ENCODE assay signal across 8 cellular contexts in the genomic region with DNA sequence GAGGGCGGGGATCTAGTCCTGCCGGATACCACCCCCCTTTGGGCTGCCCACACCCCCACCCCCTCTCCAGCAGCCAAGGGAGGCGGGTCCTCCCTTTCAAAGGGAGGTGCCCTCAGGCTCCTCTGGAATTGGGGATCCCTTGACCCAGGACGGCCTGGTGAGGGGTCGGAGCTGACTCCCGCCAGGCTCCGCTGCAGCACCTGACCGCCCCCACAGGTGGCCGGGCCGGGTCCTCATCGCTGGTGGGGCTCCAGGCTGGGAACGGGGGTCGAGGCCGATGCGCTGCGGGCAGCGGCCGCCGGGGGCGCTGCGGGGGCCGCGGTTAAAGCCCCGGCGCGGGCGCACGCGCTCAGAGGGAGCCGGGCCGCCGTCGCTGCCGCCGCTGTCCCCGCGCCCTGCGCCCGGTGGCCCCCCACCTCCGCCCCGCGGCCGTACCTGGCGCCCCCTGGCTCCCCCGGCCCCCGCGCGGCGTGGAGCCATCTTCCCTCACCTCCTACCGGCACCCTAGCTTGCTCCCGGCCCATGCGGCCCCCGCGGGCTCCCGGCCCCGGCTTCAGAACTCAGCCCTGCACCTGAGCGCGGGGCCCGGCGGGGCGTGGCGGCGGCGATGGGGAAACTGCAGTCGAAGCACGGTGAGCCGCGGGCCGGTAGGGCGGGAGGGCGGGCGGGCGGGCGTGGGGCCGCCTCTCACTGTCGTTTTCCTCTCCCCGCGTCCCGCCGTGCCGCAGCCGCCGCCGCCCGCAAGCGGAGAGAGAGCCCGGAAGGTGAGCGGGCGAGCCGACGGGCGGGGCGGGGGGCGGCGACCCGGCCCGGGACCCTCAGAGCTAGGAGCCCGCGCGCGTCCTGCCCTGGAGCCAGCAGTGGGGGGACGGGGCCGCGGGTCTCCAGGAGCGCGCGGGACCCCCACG. TPM values are rescaled to one million over a fixed set of nuclear protein-coding genes. Genes with fewer than 3 reads are reported as not detected.
DNase-seq lines count a peak whose midpoint lies in the region; ATAC-seq and TF ChIP-seq lines count a peak whose summit lies in the region.

A gene with protein sequence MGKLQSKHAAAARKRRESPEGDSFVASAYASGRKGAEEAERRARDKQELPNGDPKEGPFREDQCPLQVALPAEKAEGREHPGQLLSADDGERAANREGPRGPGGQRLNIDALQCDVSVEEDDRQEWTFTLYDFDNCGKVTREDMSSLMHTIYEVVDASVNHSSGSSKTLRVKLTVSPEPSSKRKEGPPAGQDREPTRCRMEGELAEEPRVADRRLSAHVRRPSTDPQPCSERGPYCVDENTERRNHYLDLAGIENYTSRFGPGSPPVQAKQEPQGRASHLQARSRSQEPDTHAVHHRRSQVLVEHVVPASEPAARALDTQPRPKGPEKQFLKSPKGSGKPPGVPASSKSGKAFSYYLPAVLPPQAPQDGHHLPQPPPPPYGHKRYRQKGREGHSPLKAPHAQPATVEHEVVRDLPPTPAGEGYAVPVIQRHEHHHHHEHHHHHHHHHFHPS (plus strand): TSS at position 352 of the 908 bp plus-strand sequence. CDS start 256 bp downstream, at position 608.

- TF ChIP-seq POLR2A in GM18505 (IDR thresholded peaks at IDR 0.05; ENCODE audit: borderline replicate concordance, extremely low read depth, insufficient read depth, insufficient read length): no peak

- no peak within 1 kb of the TSS for H3K4me3 ChIP-seq in CD4-positive, CD25-positive, alpha-beta regulatory T cell (ENCODE audit: low read depth, low read length)
- no peak within 1 kb of the TSS for H3K4me3 ChIP-seq in PC-9
- H3K4me3 ChIP-seq in astrocyte of the spinal cord (ENCODE audit: low read depth, low read length): no peak within 1 kb of the TSS

- no TSS peak for BruUV-seq in PC-9 (replicated peaks; lab: Mats Ljungman, UMichigan)

- H3K4me2 ChIP-seq in PC-9: no peak within 1 kb of the TSS

- peak in 1 of 3 donors; percentile 27 for DNase-seq in CD4-positive, CD25-positive, alpha-beta regulatory T cell
- DNase-seq in PC-9 (peak in 1 of 2 experiments; percentile 59), astrocyte of the spinal cord (ENCODE audit: low read depth, low spot score) (no peak), islet precursor cell (peak; percentile 65), hippocampal formation (lab: John Stamatoyannopoulos, UW) (no peak)
- DNase-seq in stimulated activated CD8-positive, alpha-beta memory T cell treated with anti-CD3 and anti-CD28 coated beads, Interleukin-2, amount 100 ng/mL, for 48 hours (ENCODE audit: low read depth in 2 of 2): peak; percentile 24 to 30

- peaks cover 10% of the 10 kb centered on the region for H3K27me3 ChIP-seq in CD4-positive, CD25-positive, alpha-beta regulatory T cell (ENCODE audit: control insufficient read depth, insufficient read depth, low read length)
- H3K27me3 ChIP-seq in PC-9 (ENCODE audit: insufficient read depth, low read depth): peaks cover 87% of the 10 kb centered on the region

- H3K9me3 ChIP-seq in CD4-positive, CD25-positive, alpha-beta regulatory T cell (ENCODE audit: control insufficient read depth in 2 of 2, low read length in 2 of 2): no peaks in the 10 kb centered on the region
- H3K9me3 ChIP-seq in PC-9 (ENCODE audit: insufficient read depth, low read depth): no peaks in the 10 kb centered on the region

- CTCF ChIA-PET in PC-9 (lab: Charles Lee): interaction anchor here (0.7 to 0.8 kb wide), 2 partner anchors 31 to 92 kb away, joined by 3 read pairs; no protein-coding TSS in a partner anchor

- H3K36me3 ChIP-seq in CD4-positive, CD25-positive, alpha-beta regulatory T cell (ENCODE audit: control insufficient read depth, insufficient read depth, low read length): no peaks in the 10 kb centered on the region
- no peaks in the 10 kb centered on the region for H3K36me3 ChIP-seq in PC-9 (ENCODE audit: low read depth)

- peaks cover 0 to 32% (median 6%) of the 10 kb centered on the region in 4 donors for H3K4me1 Mint-ChIP-seq in CD4-positive, CD25-positive, alpha-beta regulatory T cell

- peak within 1 kb of the TSS in 3 of 4 donors; percentile 63 to 84 (median 78) for H3K4me3 Mint-ChIP-seq in CD4-positive, CD25-positive, alpha-beta regulatory T cell

- H3K4me1 ChIP-seq in CD4-positive, CD25-positive, alpha-beta regulatory T cell (ENCODE audit: control insufficient read depth, insufficient read depth, low read length, poor library complexity, severe bottlenecking): peaks cover 26% of the 10 kb centered on the region
- H3K4me1 ChIP-seq in PC-9 (replicated peaks; ENCODE audit: insufficient read depth): no peaks in the 10 kb centered on the region

- no peak within 1 kb of the TSS for H2AFZ ChIP-seq in PC-9

- no peaks in the 10 kb centered on the region for H3K36me3 Mint-ChIP-seq in CD4-positive, CD25-positive, alpha-beta regulatory T cell

- peak; percentile 65 for TF ChIP-seq CTCF in PC-9 (conservative IDR thresholded peaks at IDR 0.05)
- TF ChIP-seq CTCF in astrocyte of the spinal cord (IDR thresholded peaks at IDR 0.05; ENCODE audit: low read depth, low read length): peak; percentile 44

- H3K27ac ChIP-seq in CD4-positive, CD25-positive, alpha-beta regulatory T cell (ENCODE audit: insufficient read depth, low read length, poor library complexity, severe bottlenecking): no peak within 1 kb of the TSS
- no peak within 1 kb of the TSS for H3K27ac ChIP-seq in PC-9

- peak within 1 kb of the TSS in 1 of 3 donors; percentile 79 for H3K27ac Mint-ChIP-seq in CD4-positive, CD25-positive, alpha-beta regulatory T cell

- H3K9me3 Mint-ChIP-seq in CD4-positive, CD25-positive, alpha-beta regulatory T cell: peaks cover 0 to 4% (median 0%) of the 10 kb centered on the region in 7 donors

- H3F3A ChIP-seq in PC-9 (ENCODE audit: insufficient read depth, low read depth): peaks cover 3% of the 10 kb centered on the region; the same call in 1 of the 2 replicates

- H3K79me2 ChIP-seq in PC-9 (ENCODE audit: low read depth): no peaks in the 10 kb centered on the region

- intact Hi-C loops in PC-9 (cut with micrococcal nuclease; ENCODE audit: unreplicated experiment): no loop called here

- in situ Hi-C loops in astrocyte of the spinal cord (cut with HindIII; ENCODE audit: low sequenced_read_pairs): no loop called here

- no peaks in the 10 kb centered on the region for H3K9me2 ChIP-seq in PC-9 (ENCODE audit: insufficient read depth)

- POLR2A ChIA-PET in PC-9 (lab: Charles Lee; ENCODE audit: unreplicated experiment): no interaction called here

- no peaks in the 10 kb centered on the region for H4K20me1 ChIP-seq in PC-9 (ENCODE audit: insufficient read depth)

- peaks cover 49% of the 10 kb centered on the region for H3K27me3 Mint-ChIP-seq in CD4-positive, CD25-positive, alpha-beta regulatory T cell

- no peak for ATAC-seq in CD4-positive, CD25-positive, alpha-beta regulatory T cell (ENCODE audit: low read depth in 2 of 2)
- ATAC-seq in GM21825 (IDR thresholded peaks at IDR 0.05; ENCODE audit: unreplicated experiment) (peak; percentile 47), GM18505 (IDR thresholded peaks at IDR 0.05; ENCODE audit: unreplicated experiment) (no peak)

RNA-seq across cellular contexts. Expression of the gene that starts here (rescaled TPM):
- not detected for total RNA-seq in CD4-positive, CD25-positive, alpha-beta regulatory T cell
- not detected for polyA plus RNA-seq in CD4-positive, CD25-positive, alpha-beta regulatory T cell
- total RNA-seq in PC-9 (2021): 0.57 and 2.6 TPM in 2 replicates

Comparison
In these comparisons a context has a peak if more than half of its experiments do, and no peak if none do; other contexts are left out.
1. DNase-seq: peak in islet precursor cell (single experiment) and stimulated activated CD8-positive, alpha-beta memory T cell treated with anti-CD3 and anti-CD28 coated beads, Interleukin-2, amount 100 ng/mL, for 48 hours (2 of 2); none in astrocyte of the spinal cord (single experiment) and hippocampal formation (0 of 2).